ENCODE assay signal across 19 cellular contexts in the genomic region with DNA sequence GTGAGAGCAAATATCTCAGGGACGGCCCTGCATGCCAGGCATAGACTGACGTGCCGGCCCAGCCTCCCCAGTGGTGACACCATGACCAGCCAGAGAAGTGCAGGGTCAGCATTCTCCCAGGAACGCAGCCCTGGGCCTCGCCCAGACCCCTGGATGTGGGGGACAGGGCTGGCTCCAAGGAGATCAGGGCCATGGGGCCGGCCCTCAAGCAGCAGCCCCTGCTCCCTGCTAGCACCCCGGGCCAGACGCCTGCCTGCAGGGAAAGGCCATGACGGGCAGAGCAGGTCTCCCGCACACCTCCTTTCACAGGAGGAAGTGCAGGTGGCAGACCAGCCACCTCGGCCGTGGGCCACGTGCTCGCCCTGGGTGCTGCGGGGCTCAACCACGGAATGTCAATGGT. TPM values are rescaled to one million over a fixed set of nuclear protein-coding genes. Genes with fewer than 3 reads are reported as not detected.
DNase-seq lines count a peak whose midpoint lies in the region; ATAC-seq, FAIRE-seq and TF ChIP-seq lines count a peak whose summit lies in the region.
"Had no signal": no experiment of that assay in that cellular context is flagged by ENCODE, and none has a peak within 500 bp of the region (broad histone marks: within the 10 kb centered on the region; RNA-seq: fewer than 3 reads in every experiment).

No MANE protein-coding gene starts in this region.

- BruUV-seq in K562 (replicated peaks; lab: Mats Ljungman, UMichigan), result no TSS peak

- ATAC-seq in K562 (no peak), memory B cell (ENCODE audit: low read depth) (no peak), GM21619 (IDR thresholded peaks at IDR 0.05; ENCODE audit: unreplicated experiment) (no peak), GM21381 (IDR thresholded peaks at IDR 0.05; ENCODE audit: unreplicated experiment) (no peak)

- TF ChIP-seq EP300 in K562 (IDR thresholded peaks at IDR 0.05; ENCODE audit: low read length), result no peak

- peaks cover 0 to 57% of the 10 kb centered on the region in 2 experiments; a peak in 3 of 5 replicates for H3K4me1 ChIP-seq in K562 (replicated peaks in 1 of 2; ENCODE audit: control insufficient read depth in 2 of 2, insufficient read depth in 2 of 2, low read length in 2 of 2)

- in situ Hi-C loops in K562 (cut with MboI), result loop anchor here (5.0 to 25.0 kb wide), 2 partner anchors 111 to 234 kb away; no protein-coding TSS in a partner anchor

- no peak for FAIRE-seq in K562 (lab: Jason Lieb, UNC)
- FAIRE-seq: RCC 7860 had no signal

- no peak overlapping the region for H3K9ac ChIP-seq in K562 (ENCODE audit: insufficient read depth in 1 of 2, low read depth in 2 of 2, low read length in 2 of 2)

- H3K79me2 ChIP-seq in K562 (ENCODE audit: control insufficient read depth, insufficient read depth, low read length), result no peaks in the 10 kb centered on the region

- CTCF ChIA-PET in K562 (lab: Yijun Ruan, JAX; ENCODE audit: low intra/inter-chr PET ratio), result no interaction called here

- H3K36me3 Mint-ChIP-seq in activated T-cell treated with anti-CD3 and anti-CD28 coated beads, Interleukin-2, amount 50 U/mL, for 24 hours (ENCODE audit: low read depth), result peaks cover 48% of the 10 kb centered on the region
- H3K36me3 Mint-ChIP-seq in memory B cell, result peaks cover 8% of the 10 kb centered on the region

- no peaks in the 10 kb centered on the region for H3K27me3 Mint-ChIP-seq in activated T-cell treated with anti-CD3 and anti-CD28 coated beads, Interleukin-2, amount 50 U/mL, for 24 hours
- no peaks in the 10 kb centered on the region for H3K27me3 Mint-ChIP-seq in memory B cell
- H3K27me3 Mint-ChIP-seq: CD4-positive, alpha-beta T cell had no signal

- H3K4me3 ChIP-seq in K562, result no peak overlapping the region

- POLR2A ChIA-PET in K562 (lab: Yijun Ruan, JAX), result no interaction called here

- H3K4me3 Mint-ChIP-seq in activated T-cell treated with anti-CD3 and anti-CD28 coated beads, Interleukin-2, amount 50 U/mL, for 24 hours, result no peak overlapping the region
- H3K4me3 Mint-ChIP-seq in memory B cell, result no peak overlapping the region
- H3K4me3 Mint-ChIP-seq: CD4-positive, alpha-beta T cell had no signal

- WGBS in K562 (ENCODE audit: insufficient coverage, low coverage, missing lambda C conversion rate), result 89% methylated on average over 12 of the region's 16 CpGs

- H3K9me3 ChIP-seq in K562 (replicated peaks; ENCODE audit: control insufficient read depth, insufficient read depth, low read depth, low read length), result no peaks in the 10 kb centered on the region

- no peak overlapping the region for H3K4me2 ChIP-seq in K562 (ENCODE audit: insufficient read depth, low read length)

- no peak for TF ChIP-seq POLR2A in K562 (conservative IDR thresholded peaks at IDR 0.05)

- DNase-seq in activated T-cell treated with anti-CD3 and anti-CD28 coated beads, Interleukin-2, amount 50 U/mL, for 24 hours, result no peak
- no peak for DNase-seq in activated T-cell treated with anti-CD3 and anti-CD28 coated beads, Interleukin-2, amount 50 U/mL, for 1 hour
- DNase-seq in K562 (ENCODE audit: extremely low read depth in 1 of 4, low spot score in 3 of 4) (no peak), memory B cell (ENCODE audit: low spot score in 2 of 2) (no peak), Ammon's horn (ENCODE audit: low spot score) (no peak)
- DNase-seq: 8988T; CD4-positive, alpha-beta T cell; DMS153; GDM1; HCEC 1CT; KBM-7; NCI-H1105 treated with DMSO at 0.1 percent for 48 hours; NCI-H1694 treated with DMSO at 0.1 percent for 48 hours; NCI-H748 treated with DMSO at 0.1 percent for 48 hours; SHP77 treated with DMSO at 0.1 percent for 48 hours had no signal

- no peak overlapping the region for H2AFZ ChIP-seq in K562 (ENCODE audit: low read depth, low read length)

- H3K9me1 ChIP-seq in K562 (ENCODE audit: control insufficient read depth, insufficient read depth, low read length), result no peaks in the 10 kb centered on the region

- TF ChIP-seq RAD21 in K562 (CRISPR knock-in tag; conservative IDR thresholded peaks at IDR 0.05 in 1 of 2, IDR thresholded peaks at IDR 0.05 in 1 of 2), result no peak

- no peaks in the 10 kb centered on the region for H3K27me3 ChIP-seq in K562 (ENCODE audit: control insufficient read depth in 2 of 2, insufficient read depth in 2 of 2, low read length in 2 of 2)

- peaks cover 32% of the 10 kb centered on the region; the same call in 1 of the 3 replicates for H3K36me3 ChIP-seq in K562 (ENCODE audit: control insufficient read depth, insufficient read depth, low read length)

- peaks cover 12% of the 10 kb centered on the region for H3K4me1 Mint-ChIP-seq in activated T-cell treated with anti-CD3 and anti-CD28 coated beads, Interleukin-2, amount 50 U/mL, for 24 hours (ENCODE audit: low read depth)
- H3K4me1 Mint-ChIP-seq in memory B cell, result peaks cover 15% of the 10 kb centered on the region

- H3K9me3 Mint-ChIP-seq in activated T-cell treated with anti-CD3 and anti-CD28 coated beads, Interleukin-2, amount 50 U/mL, for 24 hours, result no peaks in the 10 kb centered on the region
- H3K9me3 Mint-ChIP-seq in memory B cell, result no peaks in the 10 kb centered on the region
- H3K9me3 Mint-ChIP-seq: CD4-positive, alpha-beta T cell had no signal

- intact Hi-C loops in K562 (cut with micrococcal nuclease), result no loop called here

- H3K27ac ChIP-seq in 22Rv1 (0 out of 2 replicates have a peak overlapping the region, but pooled peaks have one; percentile 15), K562 (ENCODE audit: extremely low read depth, low read depth, low read length) (no peak overlapping the region)

- H4K20me1 ChIP-seq in K562 (replicated peaks; ENCODE audit: control insufficient read depth, insufficient read depth, low read length), result no peaks in the 10 kb centered on the region; the same call in 1 of the 2 replicates

- peak overlapping the region; percentile 33 for H3K27ac Mint-ChIP-seq in activated T-cell treated with anti-CD3 and anti-CD28 coated beads, Interleukin-2, amount 50 U/mL, for 24 hours
- peak overlapping the region; percentile 38 for H3K27ac Mint-ChIP-seq in memory B cell
- H3K27ac Mint-ChIP-seq: CD4-positive, alpha-beta T cell had no signal

- no peak for TF ChIP-seq CTCF in 22Rv1 (IDR thresholded peaks at IDR 0.05)
- TF ChIP-seq CTCF in K562 (IDR thresholded peaks at IDR 0.05 in 2 of 3, conservative IDR thresholded peaks at IDR 0.05 in 1 of 3; ENCODE audit: insufficient read depth in 2 of 3, low read depth in 1 of 3, low read length in 3 of 3), result no peak

RNA-seq across cellular contexts. Expression of a gene that starts 9.5 kb away (rescaled TPM):
- total RNA-seq in K562 (2011; cell fraction: chromatin; rRNA removed; ENCODE audit: low replicate concordance), result 68.1 and 75.3 TPM in 2 replicates
- 29.2 and 40.8 TPM in 2 replicates for total RNA-seq in K562 (2011; cell fraction: nucleolus; rRNA removed)
- total RNA-seq in K562 (2011; cell fraction: nucleoplasm; rRNA removed), result 60.6 and 70.4 TPM in 2 replicates
- total RNA-seq in K562 (2014; rRNA removed) (107 and 136 TPM in 2 replicates), K562 (2014; rRNA removed; fragmentation: Illumina TruSeq; extraction: Trizol) (102 and 107 TPM in 2 replicates), K562 (2015; rRNA removed; fragmentation: Illumina TruSeq; extraction: Trizol) (84.5 and 90.0 TPM in 2 replicates), K562 (2021) (83.7 and 87.1 TPM in 2 replicates)
- polyA plus RNA-seq in K562 (2011; rRNA removed) (88.8 and 116 TPM in 2 replicates), K562 (2014; fragmentation: Illumina TruSeq; extraction: Trizol) (33.5 and 44.1 TPM in 2 replicates), K562 (2014; fragmentation: Nextera tagmentation; extraction: Ambion mirVana) (10 to 100 TPM; 13.5 to 17.4 TPM), K562 (2014; rRNA removed) (138 and 144 TPM in 2 replicates)
- 77.7 and 122 TPM in 2 replicates for polyA plus RNA-seq in K562 (2011; cell fraction: cytosol; rRNA removed)
- polyA plus RNA-seq in K562 (2011; cell fraction: nucleus; rRNA removed), result 40.8 and 50.9 TPM in 2 replicates
- polyA plus RNA-seq in K562 (2012), result 37.9 and 163 TPM in 2 replicates
- 36.1 and 37.7 TPM in 2 replicates for polyA minus RNA-seq in K562 (2011; rRNA and poly(A)+ RNA removed)
- polyA minus RNA-seq in K562 (2011; cell fraction: cytosol; rRNA and poly(A)+ RNA removed), result 4.4 and 14.6 TPM in 2 replicates
- polyA minus RNA-seq in K562 (2011; cell fraction: nucleus; rRNA and poly(A)+ RNA removed), result 11.4 and 14.2 TPM in 2 replicates

RNA-seq across cellular contexts. Expression of a gene that starts 9.8 kb away (rescaled TPM):
- 40.8 and 141 TPM in 2 replicates for total RNA-seq in K562 (2011; cell fraction: chromatin; rRNA removed; ENCODE audit: low replicate concordance)
- 87.2 and 95.9 TPM in 2 replicates for total RNA-seq in K562 (2011; cell fraction: nucleolus; rRNA removed)
- 46.2 and 50.4 TPM in 2 replicates for total RNA-seq in K562 (2011; cell fraction: nucleoplasm; rRNA removed)
- total RNA-seq in K562 (2014; rRNA removed) (10.0 and 18.0 TPM in 2 replicates), K562 (2014; rRNA removed; fragmentation: Illumina TruSeq; extraction: Trizol) (1.8 and 2.1 TPM in 2 replicates), K562 (2015; rRNA removed; fragmentation: Illumina TruSeq; extraction: Trizol) (5.1 and 5.7 TPM in 2 replicates), K562 (2021) (24.8 and 29.8 TPM in 2 replicates)
- polyA plus RNA-seq in K562 (2011; rRNA removed) (6.6 and 9.8 TPM in 2 replicates), K562 (2014; fragmentation: Illumina TruSeq; extraction: Trizol) (5.3 and 7.2 TPM in 2 replicates), K562 (2014; fragmentation: Nextera tagmentation; extraction: Ambion mirVana) (under 1 TPM; 0.80 to 0.81 TPM), K562 (2014; rRNA removed) (15.2 and 22.7 TPM in 2 replicates)
- 8.0 and 15.3 TPM in 2 replicates for polyA plus RNA-seq in K562 (2011; cell fraction: cytosol; rRNA removed)
- polyA plus RNA-seq in K562 (2011; cell fraction: nucleus; rRNA removed), result 105 and 184 TPM in 2 replicates
- 12.5 and 21.3 TPM in 2 replicates for polyA plus RNA-seq in K562 (2012)
- 3.7 and 4.7 TPM in 2 replicates for polyA minus RNA-seq in K562 (2011; rRNA and poly(A)+ RNA removed)
- 4.6 and 6.4 TPM in 2 replicates for polyA minus RNA-seq in K562 (2011; cell fraction: cytosol; rRNA and poly(A)+ RNA removed)
- polyA minus RNA-seq in K562 (2011; cell fraction: nucleus; rRNA and poly(A)+ RNA removed), result 37.2 and 42.8 TPM in 2 replicates

RNA-seq across cellular contexts. Expression of a gene that starts 25.9 kb away (rescaled TPM):
- total RNA-seq in K562 (2011; cell fraction: chromatin; rRNA removed; ENCODE audit: low replicate concordance), result 15.6 and 46.2 TPM in 2 replicates
- total RNA-seq in K562 (2011; cell fraction: nucleolus; rRNA removed), result 30.3 and 31.2 TPM in 2 replicates
- 11.7 and 22.0 TPM in 2 replicates for total RNA-seq in K562 (2011; cell fraction: nucleoplasm; rRNA removed)
- total RNA-seq in K562 (2014; rRNA removed) (18.3 and 21.2 TPM in 2 replicates), K562 (2014; rRNA removed; fragmentation: Illumina TruSeq; extraction: Trizol) (0.99 and 1.2 TPM in 2 replicates), K562 (2015; rRNA removed; fragmentation: Illumina TruSeq; extraction: Trizol) (6.3 and 8.8 TPM in 2 replicates), K562 (2021) (14.9 and 16.7 TPM in 2 replicates)
- polyA plus RNA-seq in K562 (2011; rRNA removed) (2.3 and 4.7 TPM in 2 replicates), K562 (2014; fragmentation: Illumina TruSeq; extraction: Trizol) (1.7 and 5.3 TPM in 2 replicates), K562 (2014; fragmentation: Nextera tagmentation; extraction: Ambion mirVana) (under 1 TPM; 0.24 to 0.34 TPM), K562 (2014; rRNA removed) (12.4 and 17.1 TPM in 2 replicates)
- polyA plus RNA-seq in K562 (2011; cell fraction: cytosol; rRNA removed), result 3.2 and 5.1 TPM in 2 replicates
- 21.2 and 39.0 TPM in 2 replicates for polyA plus RNA-seq in K562 (2011; cell fraction: nucleus; rRNA removed)
- polyA plus RNA-seq in K562 (2012), result 16.5 and 26.3 TPM in 2 replicates
- polyA minus RNA-seq in K562 (2011; rRNA and poly(A)+ RNA removed), result 1.1 and 1.4 TPM in 2 replicates
- polyA minus RNA-seq in K562 (2011; cell fraction: cytosol; rRNA and poly(A)+ RNA removed), result 4.2 and 7.9 TPM in 2 replicates
- polyA minus RNA-seq in K562 (2011; cell fraction: nucleus; rRNA and poly(A)+ RNA removed), result 7.3 and 8.8 TPM in 2 replicates

RNA-seq across cellular contexts. Expression of a gene that starts 46.5 kb away (rescaled TPM):
- total RNA-seq in K562 (2011; cell fraction: chromatin; rRNA removed; ENCODE audit: low replicate concordance), result 96.2 and 235 TPM in 2 replicates
- 109 and 114 TPM in 2 replicates for total RNA-seq in K562 (2011; cell fraction: nucleolus; rRNA removed)
- total RNA-seq in K562 (2011; cell fraction: nucleoplasm; rRNA removed), result 104 and 132 TPM in 2 replicates
- total RNA-seq in K562 (2014; rRNA removed), result 35.6 and 35.8 TPM in 2 replicates
- total RNA-seq in K562 (2014; rRNA removed; fragmentation: Illumina TruSeq; extraction: Trizol), result 4.3 and 5.2 TPM in 2 replicates
- total RNA-seq in K562 (2015; rRNA removed; fragmentation: Illumina TruSeq; extraction: Trizol), result 15.5 and 16.1 TPM in 2 replicates
- 52.8 and 54.2 TPM in 2 replicates for total RNA-seq in K562 (2021)
- polyA plus RNA-seq in K562 (2011; rRNA removed), result 13.1 and 18.0 TPM in 2 replicates
- 18.4 and 29.4 TPM in 2 replicates for polyA plus RNA-seq in K562 (2011; cell fraction: cytosol; rRNA removed)
- polyA plus RNA-seq in K562 (2011; cell fraction: nucleus; rRNA removed), result 50.2 and 67.4 TPM in 2 replicates
- polyA plus RNA-seq in K562 (2012), result 38.9 and 86.6 TPM in 2 replicates
- 13.8 and 24.0 TPM in 2 replicates for polyA plus RNA-seq in K562 (2014; fragmentation: Illumina TruSeq; extraction: Trizol)
- polyA plus RNA-seq in K562 (2014; fragmentation: Nextera tagmentation; extraction: Ambion mirVana), result under 1 TPM; 0.45 to 0.92 TPM
- 31.7 and 32.1 TPM in 2 replicates for polyA plus RNA-seq in K562 (2014; rRNA removed)
- 16.9 and 24.8 TPM in 2 replicates for polyA minus RNA-seq in K562 (2011; rRNA and poly(A)+ RNA removed)
- 54.3 and 65.3 TPM in 2 replicates for polyA minus RNA-seq in K562 (2011; cell fraction: cytosol; rRNA and poly(A)+ RNA removed)
- polyA minus RNA-seq in K562 (2011; cell fraction: nucleus; rRNA and poly(A)+ RNA removed), result 28.7 and 33.2 TPM in 2 replicates
